In the genomic region with DNA sequence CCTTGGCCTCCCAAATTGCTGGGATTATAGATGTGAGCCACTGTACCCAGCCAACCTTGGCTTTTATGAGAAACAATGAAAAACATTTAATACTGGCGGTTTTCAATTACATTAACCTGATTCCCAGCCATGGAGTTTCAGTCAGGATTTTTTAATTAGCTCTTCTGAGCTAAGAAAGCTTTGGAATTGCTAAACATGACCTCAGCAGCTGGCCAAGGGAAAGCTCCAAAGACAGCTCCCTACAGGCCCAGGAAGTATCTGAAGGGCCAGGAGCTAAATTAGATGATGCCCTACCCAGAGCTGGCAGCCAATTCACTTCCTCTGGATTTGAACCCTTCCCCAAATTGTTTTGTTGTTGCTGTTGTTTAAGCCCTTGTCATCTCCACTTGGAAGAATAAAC, we compare ENCODE assay signal across 21 cellular contexts.
"Had no signal": no experiment of that assay in that cellular context is flagged by ENCODE, and none has a peak within 500 bp of the region (broad histone marks: within the 10 kb centered on the region; RNA-seq: fewer than 3 reads in every experiment).

No MANE protein-coding gene starts in this region.

- H3K4me1 ChIP-seq: left ventricle myocardium inferior, right lobe of liver had no signal

- H3K4me3 ChIP-seq: left ventricle myocardium inferior, mucosa of descending colon, right lobe of liver, skin epidermis, thoracic aorta had no signal

- H3K9me3 ChIP-seq: mucosa of descending colon, right lobe of liver, thoracic aorta had no signal

- ATAC-seq: mucosa of descending colon; natural killer cell treated with Interleukin-12 subunit alpha and Interleukin-12 subunit beta and Interleukin-15 and Interleukin-18, amount 100 ng/mL, for 72 hours; right lobe of liver; stimulated activated effector memory CD8-positive, alpha-beta T cell treated with anti-CD3 and anti-CD28 coated beads, Interleukin-12 subunit alpha, Interleukin-12 subunit beta, amount 100 ng/mL, for 72 hours; T-helper 17 cell had no signal

- DNase-seq: activated CD4-positive, alpha-beta memory T cell treated with anti-CD3 and anti-CD28 coated beads for 36 hours; activated CD4-positive, alpha-beta T cell treated with anti-CD3 and anti-CD28 coated beads, Interleukin-2, amount 10 ng/mL, durations not matched to agents 24 days and 14 days; activated CD4-positive, CD25-positive, alpha-beta regulatory T cell treated with anti-CD3 and anti-CD28 coated beads, Interleukin-2, amount 50 U/mL, for 72 hours; activated CD8-positive, alpha-beta memory T cell treated with anti-CD3 and anti-CD28 coated beads, Interleukin-2, amount 50 U/mL, for 4 hours; activated gamma-delta T cell treated with Interleukin-2 at 50 U/mL for 16 hours; activated naive CD4-positive, alpha-beta T cell treated with anti-CD3 and anti-CD28 coated beads, Interleukin-2, amount 50 U/mL, for 16 hours; activated T-cell treated with anti-CD3 and anti-CD28 coated beads, Interleukin-2, amount 50 U/mL, for 24 hours; amygdala; dermis blood vessel endothelial cell; effector CD8-positive, alpha-beta T cell; left ventricle myocardium inferior; mucosa of descending colon; right lobe of liver; stimulated activated CD4-positive, alpha-beta T cell treated with anti-CD3 and anti-CD28 coated beads, Interleukin-12 subunit alpha, Interleukin-12 subunit beta, amount 100 ng/mL, for 4 hours; stimulated activated CD4-positive, alpha-beta T cell treated with anti-CD3 and anti-CD28 coated beads, Interleukin-4, amount 100 ng/mL, for 24 hours; T-helper 17 cell; trophoblast cell had no signal

- H3K27ac ChIP-seq: left ventricle myocardium inferior, right lobe of liver, skin epidermis, thoracic aorta had no signal

- H3K27me3 ChIP-seq: right lobe of liver had no signal
